ENCODE assay signal across 8 cellular contexts in the genomic region with DNA sequence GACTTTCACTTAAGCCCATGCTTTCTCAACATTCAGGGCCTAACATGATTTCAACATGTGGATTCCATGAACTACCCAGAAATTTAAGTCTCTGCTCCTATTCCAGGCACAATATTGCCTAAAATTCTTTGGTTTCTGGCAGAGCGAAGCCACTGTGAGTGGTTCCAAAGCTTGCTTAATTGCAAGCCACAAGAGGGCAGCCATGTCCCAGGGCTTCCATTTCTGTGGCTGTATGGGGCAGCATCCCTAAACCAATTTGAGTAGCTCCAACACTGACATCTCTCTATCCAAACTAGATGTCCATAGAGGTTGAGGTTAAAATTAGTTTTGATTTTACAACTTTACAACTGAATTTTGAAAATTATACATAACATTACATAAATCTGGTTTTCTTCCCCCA. TPM values are rescaled to one million over a fixed set of nuclear protein-coding genes. Genes with fewer than 3 reads are reported as not detected.
DNase-seq lines count a peak whose midpoint lies in the region; ATAC-seq and TF ChIP-seq lines count a peak whose summit lies in the region.

No MANE protein-coding gene starts in this region.

- H3K27ac Mint-ChIP-seq in stimulated activated memory B cell treated with anti-CD40 and anti-IgM and Interleukin-4, amounts not matched to agents 10 μg/mL and 1 μg/mL and 100 μg/mL, for 72 hours, result peak overlapping the region; percentile 62

- H3K4me3 Mint-ChIP-seq in stimulated activated memory B cell treated with anti-CD40 and anti-IgM and Interleukin-4, amounts not matched to agents 10 μg/mL and 1 μg/mL and 100 μg/mL, for 72 hours, result no peak overlapping the region

- peaks cover 12% of the 10 kb centered on the region for H3K4me1 Mint-ChIP-seq in stimulated activated memory B cell treated with anti-CD40 and anti-IgM and Interleukin-4, amounts not matched to agents 10 μg/mL and 1 μg/mL and 100 μg/mL, for 72 hours

- TF ChIP-seq CTCF in GM12801 (IDR thresholded peaks at IDR 0.05; ENCODE audit: extremely low read depth, insufficient read length), result peak; percentile 75
- TF ChIP-seq CTCF in LNCAP (IDR thresholded peaks at IDR 0.05), result peak; percentile 20; the same call in 1 of the 2 replicates

- DNase-seq in activated CD4-positive, alpha-beta T cell treated with anti-CD3 and anti-CD28 coated beads for 48 hours, result peak; percentile 72
- peak; percentile 52 for DNase-seq in ecto neural progenitor cell (ENCODE audit: low spot score)
- peak; percentile 42 for DNase-seq in mucosa of gallbladder (ENCODE audit: low spot score)
- DNase-seq in NCI-H1694 treated with DMSO at 0.1 percent for 48 hours (lab: John Stamatoyannopoulos, UW), result no peak

- H3K27me3 Mint-ChIP-seq in stimulated activated memory B cell treated with anti-CD40 and anti-IgM and Interleukin-4, amounts not matched to agents 10 μg/mL and 1 μg/mL and 100 μg/mL, for 72 hours, result no peaks in the 10 kb centered on the region

- ATAC-seq in GM21723 (IDR thresholded peaks at IDR 0.05; ENCODE audit: unreplicated experiment), result peak; percentile 90
- peak; percentile 82 for ATAC-seq in stimulated activated memory B cell treated with anti-CD40 and anti-IgM and Interleukin-4, amounts not matched to agents 10 μg/mL and 1 μg/mL and 100 μg/mL, for 72 hours

- H3K9me3 Mint-ChIP-seq in stimulated activated memory B cell treated with anti-CD40 and anti-IgM and Interleukin-4, amounts not matched to agents 10 μg/mL and 1 μg/mL and 100 μg/mL, for 72 hours, result no peaks in the 10 kb centered on the region

- H3K36me3 Mint-ChIP-seq in stimulated activated memory B cell treated with anti-CD40 and anti-IgM and Interleukin-4, amounts not matched to agents 10 μg/mL and 1 μg/mL and 100 μg/mL, for 72 hours, result no peaks in the 10 kb centered on the region

RNA-seq across cellular contexts. Expression of a gene that starts 56.3 kb away (rescaled TPM):
- 13.7 TPM for total RNA-seq in mucosa of gallbladder
